11 cellular contexts compared by ENCODE assay signal in genomic region chr12:53575502-53576264, GRCh38. TPM values are rescaled to one million over a fixed set of nuclear protein-coding genes. Genes with fewer than 3 reads are reported as not detected.
DNase-seq lines count a peak whose midpoint lies in the region; ATAC-seq, FAIRE-seq and TF ChIP-seq lines count a peak whose summit lies in the region.
"Had no signal": no experiment of that assay in that cellular context is flagged by ENCODE, and none has a peak within 500 bp of the region (broad histone marks: within the 10 kb centered on the region; RNA-seq: fewer than 3 reads in every experiment).

No MANE protein-coding gene starts in this region.

- no peak overlapping the region for H2AFZ ChIP-seq in keratinocyte (ENCODE audit: control insufficient read depth, low read length)

- dilution Hi-C loops in keratinocyte (cut with MboI; ENCODE audit: extremely low pct_ligation_motif_present, low sequenced_read_pairs): no loop called here

- H3K27ac Mint-ChIP-seq in activated naive CD4-positive, alpha-beta T cell treated with anti-CD3 and anti-CD28 coated beads for 36 hours: no peak overlapping the region
- H3K27ac Mint-ChIP-seq in stimulated activated naive CD8-positive, alpha-beta T cell treated with anti-CD3 and anti-CD28 coated beads, Interleukin-15, amount 100 ng/mL, for 72 hours: peak overlapping the region in 1 of 2 donors; percentile 57
- H3K27ac Mint-ChIP-seq: memory B cell had no signal

- no peak for ATAC-seq in HG02938 (IDR thresholded peaks at IDR 0.05; ENCODE audit: unreplicated experiment)
- no peak for ATAC-seq in stimulated activated naive CD8-positive, alpha-beta T cell treated with anti-CD3 and anti-CD28 coated beads, Interleukin-15, amount 100 ng/mL, for 72 hours
- no peak for ATAC-seq in stimulated activated naive CD8-positive, alpha-beta T cell treated with anti-CD3 and anti-CD28 coated beads, Interleukin-15, Interleukin-2, amounts not matched to agents 100 U/mL and 50 U/mL, for 24 hours

- H4K20me1 ChIP-seq in keratinocyte (ENCODE audit: control insufficient read depth, extremely low read depth, insufficient read depth, low read length): no peaks in the 10 kb centered on the region

- H3K9ac ChIP-seq in adipocyte (ENCODE audit: low read length) (no peak overlapping the region), keratinocyte (ENCODE audit: control insufficient read depth, extremely low read depth, insufficient read depth, low read length) (no peak overlapping the region)

- DNase-seq in AG08396 (ENCODE audit: low spot score): peak; percentile 28
- DNase-seq in HTR-8/SVneo (ENCODE audit: insufficient read length, low spot score): peak; percentile 41
- peak; percentile 54 for DNase-seq in adipocyte (ENCODE audit: low read depth)
- DNase-seq in keratinocyte (ENCODE audit: low read depth, low spot score): peak; percentile 62
- DNase-seq in activated naive CD4-positive, alpha-beta T cell treated with anti-CD3 and anti-CD28 coated beads for 36 hours: no peak
- DNase-seq in stimulated activated naive CD8-positive, alpha-beta T cell treated with anti-CD3 and anti-CD28 coated beads, Interleukin-15, amount 100 ng/mL, for 72 hours: no peak
- no peak for DNase-seq in stimulated activated naive CD8-positive, alpha-beta T cell treated with anti-CD3 and anti-CD28 coated beads, Interleukin-15, Interleukin-2, amounts not matched to agents 100 U/mL and 50 U/mL, for 24 hours
- DNase-seq: activated CD4-positive, alpha-beta T cell treated with anti-CD3 and anti-CD28 coated beads, Interleukin-2, amount 50 U/mL, for 48 hours; NCI-H526 had no signal

- H3K27me3 ChIP-seq in adipocyte (replicated peaks; ENCODE audit: control insufficient read depth, insufficient read depth, low read length): no peaks in the 10 kb centered on the region
- H3K27me3 ChIP-seq in keratinocyte (ENCODE audit: control insufficient read depth, extremely low read depth, insufficient read depth, low read length): no peaks in the 10 kb centered on the region

- no peak for TF ChIP-seq CTCF in keratinocyte (optimal IDR thresholded peaks at IDR 0.05 in 1 of 3, IDR thresholded peaks at IDR 0.05 in 1 of 3, conservative IDR thresholded peaks at IDR 0.05 in 1 of 3; ENCODE audit: extremely low read depth in 1 of 3, insufficient read depth in 2 of 3, low read length in 3 of 3)

- intact Hi-C loops in activated naive CD4-positive, alpha-beta T cell treated with anti-CD3 and anti-CD28 coated beads for 36 hours (cut with micrococcal nuclease): no loop called here

- peaks cover 49% of the 10 kb centered on the region for H3K4me1 Mint-ChIP-seq in activated naive CD4-positive, alpha-beta T cell treated with anti-CD3 and anti-CD28 coated beads for 36 hours (ENCODE audit: low read depth)
- peaks cover 52% of the 10 kb centered on the region for H3K4me1 Mint-ChIP-seq in stimulated activated naive CD8-positive, alpha-beta T cell treated with anti-CD3 and anti-CD28 coated beads, Interleukin-15, amount 100 ng/mL, for 72 hours

- H3K36me3 ChIP-seq in adipocyte (ENCODE audit: control insufficient read depth, insufficient read depth, low read length, severe bottlenecking) (peaks cover 8% of the 10 kb centered on the region), keratinocyte (ENCODE audit: control insufficient read depth in 2 of 2, extremely low read depth in 1 of 2, insufficient read depth in 2 of 2, low read length in 2 of 2) (peaks cover 1 to 3% of the 10 kb centered on the region in 2 experiments)

- H3K4me3 ChIP-seq in adipocyte (ENCODE audit: low read length): no peak overlapping the region
- no peak overlapping the region for H3K4me3 ChIP-seq in keratinocyte (ENCODE audit: control insufficient read depth in 2 of 3, extremely low read depth in 1 of 3, insufficient read depth in 2 of 3, low read depth in 1 of 3, low read length in 3 of 3)

- H3K4me2 ChIP-seq in keratinocyte (ENCODE audit: control insufficient read depth, extremely low read depth, insufficient read depth, low read depth, low read length): peak overlapping the region; percentile 4

- H3K36me3 Mint-ChIP-seq in activated naive CD4-positive, alpha-beta T cell treated with anti-CD3 and anti-CD28 coated beads for 36 hours (ENCODE audit: low read depth): peaks cover 9% of the 10 kb centered on the region

- H3K9me1 ChIP-seq in keratinocyte (ENCODE audit: control insufficient read depth, extremely low read depth, insufficient read depth, low read length): peaks cover 2% of the 10 kb centered on the region

- H3K4me1 ChIP-seq in adipocyte (ENCODE audit: control insufficient read depth, insufficient read depth, low read length) (peaks cover 14% of the 10 kb centered on the region), keratinocyte (ENCODE audit: control insufficient read depth, extremely low read depth, insufficient read depth, low read length) (peaks cover 13% of the 10 kb centered on the region)

- FAIRE-seq in HTR-8/SVneo (lab: Jason Lieb, UNC) (no peak), keratinocyte (lab: Jason Lieb, UNC) (no peak)

- H3K9me3 ChIP-seq in adipocyte (ENCODE audit: control insufficient read depth, low read length): no peaks in the 10 kb centered on the region
- no peaks in the 10 kb centered on the region for H3K9me3 ChIP-seq in keratinocyte (ENCODE audit: control insufficient read depth, low read depth, low read length)

- no peaks in the 10 kb centered on the region for H3K9me3 Mint-ChIP-seq in activated naive CD4-positive, alpha-beta T cell treated with anti-CD3 and anti-CD28 coated beads for 36 hours
- no peaks in the 10 kb centered on the region for H3K9me3 Mint-ChIP-seq in stimulated activated naive CD8-positive, alpha-beta T cell treated with anti-CD3 and anti-CD28 coated beads, Interleukin-15, amount 100 ng/mL, for 72 hours
- H3K9me3 Mint-ChIP-seq: memory B cell had no signal

- H3K4me3 Mint-ChIP-seq in activated naive CD4-positive, alpha-beta T cell treated with anti-CD3 and anti-CD28 coated beads for 36 hours: no peak overlapping the region
- H3K4me3 Mint-ChIP-seq in stimulated activated naive CD8-positive, alpha-beta T cell treated with anti-CD3 and anti-CD28 coated beads, Interleukin-15, amount 100 ng/mL, for 72 hours: no peak overlapping the region
- H3K4me3 Mint-ChIP-seq: memory B cell had no signal

- H3K79me2 ChIP-seq in keratinocyte (ENCODE audit: control insufficient read depth, insufficient read depth, low read length): peaks cover 6% of the 10 kb centered on the region

- CTCF ChIA-PET in activated naive CD4-positive, alpha-beta T cell treated with anti-CD3 and anti-CD28 coated beads for 36 hours (lab: Charles Lee): interaction anchor here (0.6 to 1.2 kb wide), 3 partner anchors 32 to 945 kb away, joined by 3 to 4 read pairs (median 3); no protein-coding TSS in a partner anchor

- H3K27ac ChIP-seq in keratinocyte (ENCODE audit: control insufficient read depth, insufficient read depth, low read length): peak overlapping the region; percentile 45

- no peaks in the 10 kb centered on the region for H3K27me3 Mint-ChIP-seq in activated naive CD4-positive, alpha-beta T cell treated with anti-CD3 and anti-CD28 coated beads for 36 hours (ENCODE audit: low read depth)
- no peaks in the 10 kb centered on the region for H3K27me3 Mint-ChIP-seq in stimulated activated naive CD8-positive, alpha-beta T cell treated with anti-CD3 and anti-CD28 coated beads, Interleukin-15, amount 100 ng/mL, for 72 hours
- H3K27me3 Mint-ChIP-seq: memory B cell had no signal

RNA-seq across cellular contexts. Expression of gene ATF7, which starts 50.5 kb away (rescaled TPM):
- 12.9 to 18.0 TPM (median 16.3 TPM) in 3 replicates for polyA plus RNA-seq in keratinocyte
- 12.9 TPM for polyA plus RNA-seq in keratinocyte (2011; ENCODE audit: low read depth)
- polyA plus RNA-seq in keratinocyte (2011; cell fraction: cytosol; rRNA removed): 12.4 and 19.6 TPM in 2 replicates
- polyA plus RNA-seq in keratinocyte (2011; cell fraction: nucleus; rRNA removed): 32.8 and 33.5 TPM in 2 replicates
- 10.3 and 14.5 TPM in 2 replicates for polyA plus RNA-seq in keratinocyte (2012; ENCODE audit: low replicate concordance)
- polyA minus RNA-seq in keratinocyte: 19.0 to 43.0 TPM (median 28.8 TPM) in 3 replicates
- polyA minus RNA-seq in keratinocyte (2011; cell fraction: cytosol; rRNA and poly(A)+ RNA removed): 23.6 TPM
- 14.2 and 31.1 TPM in 2 replicates for polyA minus RNA-seq in keratinocyte (2011; cell fraction: nucleus; rRNA and poly(A)+ RNA removed)
- 10 to 100 TPM; 19.7 to 19.8 TPM for total RNA-seq in activated naive CD4-positive, alpha-beta T cell treated with anti-CD3 and anti-CD28 coated beads for 36 hours

Comparison
In these comparisons a context has a peak if more than half of its experiments do, and no peak if none do; other contexts are left out.
1. DNase-seq: peak in AG08396 (single experiment), HTR-8/SVneo (single experiment), adipocyte (single experiment) and keratinocyte (single experiment); none in activated naive CD4-positive, alpha-beta T cell treated with anti-CD3 and anti-CD28 coated beads for 36 hours (single experiment), stimulated activated naive CD8-positive, alpha-beta T cell treated with anti-CD3 and anti-CD28 coated beads, Interleukin-15, amount 100 ng/mL, for 72 hours (0 of 2) and stimulated activated naive CD8-positive, alpha-beta T cell treated with anti-CD3 and anti-CD28 coated beads, Interleukin-15, Interleukin-2, amounts not matched to agents 100 U/mL and 50 U/mL, for 24 hours (single experiment).